ENCODE assay signal across 15 cellular contexts in genomic region chr2:221767106-221767878, GRCh38.
DNase-seq lines count a peak whose midpoint lies in the region; ATAC-seq and TF ChIP-seq lines count a peak whose summit lies in the region.
"Had no signal": no experiment of that assay in that cellular context is flagged by ENCODE, and none has a peak within 500 bp of the region (broad histone marks: within the 10 kb centered on the region; RNA-seq: fewer than 3 reads in every experiment).

No MANE protein-coding gene starts in this region.

- DNase-seq in MCF 10A (ENCODE audit: unreplicated experiment) (peak; percentile 29), mammary epithelial cell (no peak), astrocyte of the spinal cord (ENCODE audit: low read depth, low spot score) (peak; percentile 9), fibroblast of the aortic adventitia (ENCODE audit: low read depth) (peak; percentile 77), adrenal gland (no peak), NCI-H226 (no peak)
- DNase-seq: DMS153, NCI-H1105 treated with DMSO at 0.1 percent for 48 hours, NCI-H187 treated with DMSO at 0.1 percent for 48 hours, NCI-H82, SIG-M5 had no signal

- H4K20me1 ChIP-seq in mammary epithelial cell (ENCODE audit: insufficient read depth, low read length) = no peaks in the 10 kb centered on the region

- no peaks in the 10 kb centered on the region for H3K36me3 ChIP-seq in mammary epithelial cell (ENCODE audit: insufficient read depth, low read length)
- no peaks in the 10 kb centered on the region for H3K36me3 ChIP-seq in adrenal gland (replicated peaks in 1 of 2)

- no peaks in the 10 kb centered on the region for H3K27me3 Mint-ChIP-seq in MCF 10A (ENCODE audit: insufficient read depth, unreplicated experiment)

- H3K4me1 Mint-ChIP-seq in MCF 10A (ENCODE audit: insufficient read depth, unreplicated experiment) = peaks cover 6% of the 10 kb centered on the region

- intact Hi-C loops in MCF 10A (cut with micrococcal nuclease) (no loop called here), mammary epithelial cell (cut with micrococcal nuclease) (no loop called here), adrenal gland (cut with DNase I) (no loop called here)

- WGBS in mammary epithelial cell (ENCODE audit: low coverage, missing lambda C conversion rate) = 71% methylated on average over 8 of the region's 9 CpGs
- WGBS in adrenal gland, 4 donors = 51 to 68% (median 60%) methylated on average over 9 of the region's 9 CpGs

- no peak for TF ChIP-seq POLR2A in adrenal gland (IDR thresholded peaks at IDR 0.05)

- no peak overlapping the region for H3K4me2 ChIP-seq in mammary epithelial cell (ENCODE audit: insufficient read depth, low read depth, low read length)
- H3K4me2 ChIP-seq: A549 had no signal

- H3K79me2 ChIP-seq in mammary epithelial cell (ENCODE audit: insufficient read depth, low read length) = no peaks in the 10 kb centered on the region

- no peaks in the 10 kb centered on the region for H3K9me3 Mint-ChIP-seq in MCF 10A (ENCODE audit: unreplicated experiment)

- POLR2A ChIA-PET in MCF 10A (lab: Yijun Ruan, JAX) = no interaction called here

- H3K4me3 ChIP-seq in mammary epithelial cell (replicated peaks in 1 of 3; ENCODE audit: insufficient read depth in 1 of 3, low read depth in 2 of 3, low read length in 3 of 3) (no peak overlapping the region), astrocyte of the spinal cord (ENCODE audit: low read depth, low read length) (no peak overlapping the region), fibroblast of the aortic adventitia (ENCODE audit: low read depth, low read length) (no peak overlapping the region), adrenal gland (no peak overlapping the region)
- H3K4me3 ChIP-seq: A549 had no signal

- H3K9ac ChIP-seq in mammary epithelial cell (ENCODE audit: insufficient read depth, low read length) = no peak overlapping the region

- no peak for TF ChIP-seq CTCF in MCF 10A (IDR thresholded peaks at IDR 0.05; ENCODE audit: unreplicated experiment)
- no peak for TF ChIP-seq CTCF in mammary epithelial cell (conservative IDR thresholded peaks at IDR 0.05 in 1 of 2, IDR thresholded peaks at IDR 0.05 in 1 of 2; ENCODE audit: extremely low read depth in 1 of 2, insufficient read depth in 1 of 2, low read depth in 1 of 2, low read length in 2 of 2)
- no peak for TF ChIP-seq CTCF in astrocyte of the spinal cord (IDR thresholded peaks at IDR 0.05; ENCODE audit: low read depth, low read length)
- no peak for TF ChIP-seq CTCF in fibroblast of the aortic adventitia (IDR thresholded peaks at IDR 0.05; ENCODE audit: insufficient read depth, low read length)
- no peak for TF ChIP-seq CTCF in adrenal gland (IDR thresholded peaks at IDR 0.05)

- BruUV-seq in MCF 10A (replicated peaks; lab: Mats Ljungman, UMichigan) (no TSS peak), mammary epithelial cell (replicated peaks; lab: Mats Ljungman, UMichigan) (no TSS peak)

- H3K4me3 Mint-ChIP-seq in MCF 10A (ENCODE audit: unreplicated experiment) = no peak overlapping the region

- H3K27ac ChIP-seq in mammary epithelial cell (ENCODE audit: insufficient read depth, low read depth, low read length) = no peak overlapping the region
- H3K27ac ChIP-seq in adrenal gland = no peak overlapping the region
- H3K27ac ChIP-seq: A549, C4-2B had no signal

- no peak overlapping the region for H3K27ac Mint-ChIP-seq in MCF 10A (ENCODE audit: low read depth, unreplicated experiment)

- dilution Hi-C loops in mammary epithelial cell (cut with HindIII; ENCODE audit: low sequenced_read_pairs) = no loop called here

- H3K36me3 Mint-ChIP-seq in MCF 10A (ENCODE audit: insufficient read depth, unreplicated experiment) = no peaks in the 10 kb centered on the region

- H2AFZ ChIP-seq in mammary epithelial cell (ENCODE audit: low read depth, low read length) = no peak overlapping the region

- ATAC-seq in GM21515 (IDR thresholded peaks at IDR 0.05; ENCODE audit: unreplicated experiment) = no peak
- ATAC-seq: A549, HepG2 had no signal

- H3K27me3 ChIP-seq in mammary epithelial cell (ENCODE audit: insufficient read depth, low read length) = no peaks in the 10 kb centered on the region
- H3K27me3 ChIP-seq in adrenal gland = no peaks in the 10 kb centered on the region

- H3K4me1 ChIP-seq in mammary epithelial cell (ENCODE audit: insufficient read depth, low read length) (no peaks in the 10 kb centered on the region), adrenal gland (replicated peaks in 1 of 2) (no peaks in the 10 kb centered on the region)

- CTCF ChIA-PET in MCF 10A (lab: Yijun Ruan, JAX) = interaction anchor here (0.7 kb wide), 1 partner anchor 258 kb away, joined by 3 read pairs; no protein-coding TSS in a partner anchor
- CTCF ChIA-PET in mammary epithelial cell (lab: Charles Lee; ENCODE audit: low non-redundant PET) = no interaction called here

- in situ Hi-C loops in mammary epithelial cell (cut with MboI; ENCODE audit: low sequenced_read_pairs in 2 of 2) (no loop called here), astrocyte of the spinal cord (cut with HindIII; ENCODE audit: low sequenced_read_pairs) (no loop called here)

- H3K9me3 ChIP-seq in mammary epithelial cell (replicated peaks; ENCODE audit: insufficient read depth, low read length) = no peaks in the 10 kb centered on the region
- H3K9me3 ChIP-seq in adrenal gland (replicated peaks in 1 of 3) = no peaks in the 10 kb centered on the region
- H3K9me3 ChIP-seq: A549 had no signal

Comparison
In these comparisons a context has a peak if more than half of its experiments do, and no peak if none do; other contexts are left out.
1. DNase-seq: peak in MCF 10A (single experiment), astrocyte of the spinal cord (single experiment) and fibroblast of the aortic adventitia (single experiment); none in mammary epithelial cell (single experiment), adrenal gland (0 of 7) and NCI-H226 (single experiment).